In the genomic region with DNA sequence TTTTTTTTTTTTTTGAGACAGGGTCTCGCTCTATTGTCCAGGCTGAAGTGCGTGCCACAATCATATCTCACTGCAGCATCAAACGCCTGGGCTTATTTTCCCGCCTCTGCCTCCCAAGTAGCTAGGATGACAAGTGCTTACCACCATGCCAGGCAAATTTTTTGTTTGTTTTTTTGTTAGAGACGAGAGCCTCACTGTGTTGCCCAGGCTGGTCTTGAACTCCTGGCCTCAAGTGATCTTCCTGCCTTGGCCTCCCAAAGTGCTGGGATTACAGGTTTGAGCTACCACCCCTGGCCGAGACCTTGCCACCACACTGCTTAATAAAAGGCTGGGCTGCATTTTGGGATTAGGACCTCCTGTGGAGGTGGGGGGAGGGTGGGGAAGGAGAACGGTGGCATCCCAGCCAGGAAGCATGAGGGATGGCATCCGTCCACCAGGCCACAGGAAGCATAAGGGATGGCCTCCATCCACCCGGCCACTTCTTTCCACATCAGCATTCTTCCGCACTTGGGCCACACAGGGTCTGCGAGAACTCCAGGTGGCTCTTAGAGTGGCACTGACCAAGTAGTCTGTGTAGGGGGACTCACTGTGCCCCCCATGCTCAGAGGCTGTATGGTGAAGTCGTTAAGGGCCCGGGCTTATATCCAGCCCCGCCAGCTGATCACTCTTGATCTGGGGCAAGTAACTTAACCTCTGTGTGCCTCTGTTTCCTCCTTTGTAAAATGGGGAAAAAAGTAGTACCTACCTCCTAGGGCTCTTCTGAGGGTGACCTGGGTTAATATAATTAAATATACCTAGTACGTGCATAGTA, we compare ENCODE assay signal across 11 cellular contexts.
"Had no signal": no experiment of that assay in that cellular context is flagged by ENCODE, and none has a peak within 500 bp of the region (broad histone marks: within the 10 kb centered on the region; RNA-seq: fewer than 3 reads in every experiment).

No MANE protein-coding gene starts in this region.

- H3K36me3 Mint-ChIP-seq: natural killer cell had no signal

- H3K27me3 ChIP-seq: ascending aorta, heart left ventricle, upper lobe of right lung had no signal

- H3K27ac Mint-ChIP-seq: stimulated activated naive CD8-positive, alpha-beta T cell treated with anti-CD3 and anti-CD28 coated beads, Interleukin-15, Interleukin-2, amounts not matched to agents 100 ng/mL and 50 ng/mL, for 24 hours had no signal

- H3K4me3 ChIP-seq: ascending aorta, heart left ventricle, upper lobe of right lung had no signal

- H3K27ac ChIP-seq: ascending aorta, upper lobe of right lung had no signal

- H3K9me3 Mint-ChIP-seq: activated naive CD8-positive, alpha-beta T cell treated with anti-CD3 and anti-CD28 coated beads, Interleukin-2, amount 50 U/mL, for 24 hours; natural killer cell; stimulated activated naive CD8-positive, alpha-beta T cell treated with anti-CD3 and anti-CD28 coated beads, Interleukin-15, Interleukin-2, amounts not matched to agents 100 ng/mL and 50 ng/mL, for 24 hours had no signal

- H3K4me3 Mint-ChIP-seq: activated naive CD8-positive, alpha-beta T cell treated with anti-CD3 and anti-CD28 coated beads, Interleukin-2, amount 50 U/mL, for 24 hours; natural killer cell; stimulated activated naive CD8-positive, alpha-beta T cell treated with anti-CD3 and anti-CD28 coated beads, Interleukin-15, Interleukin-2, amounts not matched to agents 100 ng/mL and 50 ng/mL, for 24 hours had no signal

- H3K36me3 ChIP-seq: ascending aorta, heart left ventricle, upper lobe of right lung had no signal

- H3K27me3 Mint-ChIP-seq: activated naive CD8-positive, alpha-beta T cell treated with anti-CD3 and anti-CD28 coated beads, Interleukin-2, amount 50 U/mL, for 24 hours; stimulated activated naive CD8-positive, alpha-beta T cell treated with anti-CD3 and anti-CD28 coated beads, Interleukin-15, Interleukin-2, amounts not matched to agents 100 ng/mL and 50 ng/mL, for 24 hours had no signal

- H3K9me3 ChIP-seq: ascending aorta, heart left ventricle, upper lobe of right lung had no signal

- FAIRE-seq: colon, frontal cortex had no signal

- DNase-seq: activated naive CD4-positive, alpha-beta T cell treated with Interleukin-2 at 50 U/mL for 16 hours; activated naive CD8-positive, alpha-beta T cell treated with anti-CD3 and anti-CD28 coated beads, Interleukin-2, amount 50 U/mL, for 24 hours; left colon; natural killer cell; stimulated activated CD4-positive, alpha-beta T cell treated with anti-CD3 and anti-CD28 coated beads, Interleukin-12 subunit alpha, Interleukin-12 subunit beta, amount 100 ng/mL, for 4 hours; upper lobe of right lung had no signal
